16 cellular contexts compared by ENCODE assay signal in the genomic region with DNA sequence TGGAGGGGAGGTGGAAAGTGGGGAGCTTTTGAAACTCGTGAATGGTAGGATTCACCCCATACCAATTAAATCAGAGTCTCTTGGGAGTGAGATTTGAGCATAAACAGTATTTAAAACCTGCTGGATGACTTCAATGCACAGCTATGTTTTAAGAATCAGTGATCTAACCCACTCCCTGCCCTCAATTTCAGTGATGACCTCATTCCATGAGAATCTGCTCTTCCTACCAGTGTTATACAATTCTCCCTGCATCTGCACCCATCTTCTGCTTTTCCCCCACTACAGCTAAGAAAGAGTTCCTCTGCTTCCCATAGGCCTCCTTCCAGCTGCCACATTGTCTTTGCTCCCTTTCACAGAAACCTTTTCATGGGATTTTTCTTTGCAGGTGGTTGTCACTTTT. TPM values are rescaled to one million over a fixed set of nuclear protein-coding genes. Genes with fewer than 3 reads are reported as not detected.
DNase-seq lines count a peak whose midpoint lies in the region; ATAC-seq, FAIRE-seq and TF ChIP-seq lines count a peak whose summit lies in the region.
"Had no signal": no experiment of that assay in that cellular context is flagged by ENCODE, and none has a peak within 500 bp of the region (broad histone marks: within the 10 kb centered on the region; RNA-seq: fewer than 3 reads in every experiment).

No MANE protein-coding gene starts in this region.

- H3K36me3 ChIP-seq in bronchial epithelial cell (ENCODE audit: control insufficient read depth, insufficient read depth, low read length) (no peaks in the 10 kb centered on the region), kidney epithelial cell (ENCODE audit: control insufficient read depth, insufficient read depth, low read length) (no peaks in the 10 kb centered on the region)
- H3K36me3 ChIP-seq: BLaER1, pancreas had no signal

- peak; percentile 69 for DNase-seq in AG08395 (ENCODE audit: low spot score)
- DNase-seq in HT1080 (ENCODE audit: low read depth), result peak; percentile 78
- DNase-seq in bronchial epithelial cell (ENCODE audit: low read depth), result peak; percentile 69
- DNase-seq in kidney epithelial cell (ENCODE audit: low read depth), result peak; percentile 63
- no peak for DNase-seq in left cardiac atrium
- no peak for DNase-seq in NCI-H2171 (lab: John Stamatoyannopoulos, UW)
- DNase-seq: cortex of kidney; glutamatergic neuron; NCI-H1092; NCI-H510A treated with DMSO at 0.1 percent for 48 hours; pancreas; stimulated activated naive B cell treated with anti-CD40 and anti-IgM and Interleukin-4, amounts not matched to agents 10 μg/mL and 1 μg/mL and 100 μg/mL, for 72 hours had no signal

- intact Hi-C loops in left cardiac atrium (cut with DNase I), result no loop called here

- H3K4me3 ChIP-seq in bronchial epithelial cell (ENCODE audit: low read depth, low read length) (no peak overlapping the region), kidney epithelial cell (ENCODE audit: low read depth, low read length) (no peak overlapping the region)
- H3K4me3 ChIP-seq: BLaER1, lung, pancreas had no signal

- H3K27me3 ChIP-seq in bronchial epithelial cell (ENCODE audit: control insufficient read depth, insufficient read depth, low read length), result no peaks in the 10 kb centered on the region
- H3K27me3 ChIP-seq in kidney epithelial cell (ENCODE audit: control insufficient read depth, insufficient read depth, low read length), result no peaks in the 10 kb centered on the region
- H3K27me3 ChIP-seq: BLaER1, pancreas had no signal

- no peak for ATAC-seq in left cardiac atrium
- no peak for ATAC-seq in GM18867 (IDR thresholded peaks at IDR 0.05; ENCODE audit: unreplicated experiment)
- no peak for ATAC-seq in GM21447 (IDR thresholded peaks at IDR 0.05; ENCODE audit: unreplicated experiment)
- ATAC-seq: pancreas; stimulated activated naive B cell treated with anti-CD40 and anti-IgM and Interleukin-4, amounts not matched to agents 10 μg/mL and 1 μg/mL and 100 μg/mL, for 72 hours had no signal

- no peak for FAIRE-seq in bronchial epithelial cell (lab: Jason Lieb, UNC)
- FAIRE-seq: pancreas had no signal

- TF ChIP-seq CTCF in bronchial epithelial cell (IDR thresholded peaks at IDR 0.05; ENCODE audit: insufficient read depth, low read length, severe bottlenecking), result no peak
- TF ChIP-seq CTCF in kidney epithelial cell (IDR thresholded peaks at IDR 0.05; ENCODE audit: insufficient read depth, low read length, poor library complexity, severe bottlenecking), result no peak

RNA-seq across cellular contexts. Expression of gene H2AZ1, which starts 18.3 kb away (rescaled TPM):
- 1,059 and 1,227 TPM in 2 replicates for total RNA-seq in HT1080 (2014; rRNA removed; shearing (Covaris generic))
- 1,071 and 1,110 TPM in 2 replicates for polyA plus RNA-seq in HT1080 (2015; cell fraction: cytosol; rRNA removed)
- 538 and 678 TPM in 2 replicates for polyA plus RNA-seq in HT1080 (2015; cell fraction: nucleus; rRNA removed)
- total RNA-seq in bronchial epithelial cell (222 and 276 TPM in 2 replicates), kidney epithelial cell (254 and 388 TPM in 2 replicates), left cardiac atrium (10 to 100 TPM; 74.2 to 92.1 TPM)

RNA-seq across cellular contexts. Expression of gene DNAJB14, which starts 21.9 kb away (rescaled TPM):
- total RNA-seq in HT1080 (2014; rRNA removed; shearing (Covaris generic)), result 20.3 and 29.1 TPM in 2 replicates
- 14.6 and 19.6 TPM in 2 replicates for polyA plus RNA-seq in HT1080 (2015; cell fraction: cytosol; rRNA removed)
- 40.1 and 41.4 TPM in 2 replicates for polyA plus RNA-seq in HT1080 (2015; cell fraction: nucleus; rRNA removed)
- total RNA-seq in bronchial epithelial cell, result 32.1 and 32.9 TPM in 2 replicates
- total RNA-seq in kidney epithelial cell, result 20.6 and 21.8 TPM in 2 replicates
- total RNA-seq in left cardiac atrium, result 10 to 100 TPM; 25.3 to 29.0 TPM

Comparison
In these comparisons a context has a peak if more than half of its experiments do, and no peak if none do; other contexts are left out.
1. DNase-seq: peak in AG08395 (single experiment), HT1080 (single experiment), bronchial epithelial cell (single experiment) and kidney epithelial cell (single experiment); none in left cardiac atrium (single experiment) and NCI-H2171 (single experiment).